ENCODE assay signal across 1 cellular context in the genomic region with DNA sequence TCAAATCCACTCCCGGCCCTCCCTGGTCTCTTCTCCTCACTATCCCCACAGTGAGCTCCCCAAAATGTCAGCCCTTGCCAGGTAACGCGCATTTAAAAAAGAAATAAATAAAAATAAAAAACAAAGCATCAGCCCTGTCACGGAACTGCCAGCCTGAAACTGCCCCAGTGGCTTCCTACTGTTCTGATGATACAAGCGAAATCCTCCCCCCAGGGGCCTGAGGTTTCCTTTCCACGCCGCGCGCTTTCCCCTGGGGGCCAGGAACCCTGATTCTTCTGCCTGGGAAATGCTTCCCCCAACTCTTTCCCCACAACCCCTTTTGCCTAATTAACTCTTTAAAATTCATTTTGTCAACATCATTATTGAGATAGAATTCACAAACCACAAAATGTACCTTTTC.
TF ChIP-seq lines count a peak whose summit lies in the region.

No MANE protein-coding gene starts in this region.

TF ChIP-seq in GM12878, 131 proteins besides CTCF, POLR2A, EP300 and RAD21:
- TF ChIP-seq MXI1 (IDR thresholded peaks at IDR 0.05; ENCODE audit: low read depth, low read length) (no peak), MEF2B (IDR thresholded peaks at IDR 0.05; ENCODE audit: partially characterized antibody, poor library complexity, severe bottlenecking) (peak; percentile 40), TARDBP (IDR thresholded peaks at IDR 0.05; ENCODE audit: borderline replicate concordance) (no peak), HDAC2 (IDR thresholded peaks at IDR 0.05) (no peak), RELA (IDR thresholded peaks at IDR 0.05; ENCODE audit: borderline replicate concordance, partially characterized antibody) (no peak), SMAD1 (IDR thresholded peaks at IDR 0.05; ENCODE audit: low read depth, partially characterized antibody) (no peak), STAT3 (IDR thresholded peaks at IDR 0.05; ENCODE audit: low read depth, low read length) (no peak)
- TF ChIP-seq, protein P1, sequence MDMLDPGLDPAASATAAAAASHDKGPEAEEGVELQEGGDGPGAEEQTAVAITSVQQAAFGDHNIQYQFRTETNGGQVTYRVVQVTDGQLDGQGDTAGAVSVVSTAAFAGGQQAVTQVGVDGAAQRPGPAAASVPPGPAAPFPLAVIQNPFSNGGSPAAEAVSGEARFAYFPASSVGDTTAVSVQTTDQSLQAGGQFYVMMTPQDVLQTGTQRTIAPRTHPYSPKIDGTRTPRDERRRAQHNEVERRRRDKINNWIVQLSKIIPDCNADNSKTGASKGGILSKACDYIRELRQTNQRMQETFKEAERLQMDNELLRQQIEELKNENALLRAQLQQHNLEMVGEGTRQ (IDR thresholded peaks at IDR 0.05; ENCODE audit: borderline replicate concordance, low read depth, low read length), result no peak
- TF ChIP-seq, protein P2, sequence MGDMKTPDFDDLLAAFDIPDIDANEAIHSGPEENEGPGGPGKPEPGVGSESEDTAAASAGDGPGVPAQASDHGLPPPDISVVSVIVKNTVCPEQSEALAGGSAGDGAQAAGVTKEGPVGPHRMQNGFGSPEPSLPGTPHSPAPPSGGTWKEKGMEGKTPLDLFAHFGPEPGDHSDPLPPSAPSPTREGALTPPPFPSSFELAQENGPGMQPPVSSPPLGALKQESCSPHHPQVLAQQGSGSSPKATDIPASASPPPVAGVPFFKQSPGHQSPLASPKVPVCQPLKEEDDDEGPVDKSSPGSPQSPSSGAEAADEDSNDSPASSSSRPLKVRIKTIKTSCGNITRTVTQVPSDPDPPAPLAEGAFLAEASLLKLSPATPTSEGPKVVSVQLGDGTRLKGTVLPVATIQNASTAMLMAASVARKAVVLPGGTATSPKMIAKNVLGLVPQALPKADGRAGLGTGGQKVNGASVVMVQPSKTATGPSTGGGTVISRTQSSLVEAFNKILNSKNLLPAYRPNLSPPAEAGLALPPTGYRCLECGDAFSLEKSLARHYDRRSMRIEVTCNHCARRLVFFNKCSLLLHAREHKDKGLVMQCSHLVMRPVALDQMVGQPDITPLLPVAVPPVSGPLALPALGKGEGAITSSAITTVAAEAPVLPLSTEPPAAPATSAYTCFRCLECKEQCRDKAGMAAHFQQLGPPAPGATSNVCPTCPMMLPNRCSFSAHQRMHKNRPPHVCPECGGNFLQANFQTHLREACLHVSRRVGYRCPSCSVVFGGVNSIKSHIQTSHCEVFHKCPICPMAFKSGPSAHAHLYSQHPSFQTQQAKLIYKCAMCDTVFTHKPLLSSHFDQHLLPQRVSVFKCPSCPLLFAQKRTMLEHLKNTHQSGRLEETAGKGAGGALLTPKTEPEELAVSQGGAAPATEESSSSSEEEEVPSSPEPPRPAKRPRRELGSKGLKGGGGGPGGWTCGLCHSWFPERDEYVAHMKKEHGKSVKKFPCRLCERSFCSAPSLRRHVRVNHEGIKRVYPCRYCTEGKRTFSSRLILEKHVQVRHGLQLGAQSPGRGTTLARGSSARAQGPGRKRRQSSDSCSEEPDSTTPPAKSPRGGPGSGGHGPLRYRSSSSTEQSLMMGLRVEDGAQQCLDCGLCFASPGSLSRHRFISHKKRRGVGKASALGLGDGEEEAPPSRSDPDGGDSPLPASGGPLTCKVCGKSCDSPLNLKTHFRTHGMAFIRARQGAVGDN (IDR thresholded peaks at IDR 0.05), result no peak
